ENCODE assay signal across 8 cellular contexts in genomic region chr1:230208619-230209261, GRCh38.
A peak's percentile ranks its signal among the peaks of the same experiment; 100 is the strongest.
DNase-seq lines count a peak whose midpoint lies in the region; ATAC-seq and TF ChIP-seq lines count a peak whose summit lies in the region.

No MANE protein-coding gene starts in this region.

- DNase-seq in activated T-cell treated with anti-CD3 and anti-CD28 coated beads for 24 hours (ENCODE audit: low read depth) (peak; percentile 21), coronary artery (ENCODE audit: low spot score) (no peak), NCI-H345 (lab: John Stamatoyannopoulos, UW) (no peak), NCI-H2171 (lab: John Stamatoyannopoulos, UW) (no peak), NCI-H1694 (lab: John Stamatoyannopoulos, UW) (no peak)
- DNase-seq in activated T-cell treated with anti-CD3 and anti-CD28 coated beads, Interleukin-2, amount 50 U/mL, for 1 hour, result no peak
- peak; percentile 26 to 56 for DNase-seq in stimulated activated CD8-positive, alpha-beta memory T cell treated with anti-CD3 and anti-CD28 coated beads, Interleukin-7, amount 100 ng/mL, for 4 hours (ENCODE audit: low read depth in 2 of 2)

- TF ChIP-seq CTCF in coronary artery (IDR thresholded peaks at IDR 0.05), result no peak

- H3K4me3 ChIP-seq in coronary artery, result no peak overlapping the region

- peak; percentile 51 for ATAC-seq in HG03432 (IDR thresholded peaks at IDR 0.05; ENCODE audit: unreplicated experiment)

- H3K27ac ChIP-seq in coronary artery, result peak overlapping the region; percentile 77 to 92

Comparison
In these comparisons a context has a peak if more than half of its experiments do, and no peak if none do; other contexts are left out.
1. DNase-seq: peak in activated T-cell treated with anti-CD3 and anti-CD28 coated beads for 24 hours (single experiment) and stimulated activated CD8-positive, alpha-beta memory T cell treated with anti-CD3 and anti-CD28 coated beads, Interleukin-7, amount 100 ng/mL, for 4 hours (2 of 2); none in activated T-cell treated with anti-CD3 and anti-CD28 coated beads, Interleukin-2, amount 50 U/mL, for 1 hour (single experiment), coronary artery (single experiment), NCI-H345 (single experiment), NCI-H2171 (single experiment) and NCI-H1694 (single experiment).